In the genomic region with DNA sequence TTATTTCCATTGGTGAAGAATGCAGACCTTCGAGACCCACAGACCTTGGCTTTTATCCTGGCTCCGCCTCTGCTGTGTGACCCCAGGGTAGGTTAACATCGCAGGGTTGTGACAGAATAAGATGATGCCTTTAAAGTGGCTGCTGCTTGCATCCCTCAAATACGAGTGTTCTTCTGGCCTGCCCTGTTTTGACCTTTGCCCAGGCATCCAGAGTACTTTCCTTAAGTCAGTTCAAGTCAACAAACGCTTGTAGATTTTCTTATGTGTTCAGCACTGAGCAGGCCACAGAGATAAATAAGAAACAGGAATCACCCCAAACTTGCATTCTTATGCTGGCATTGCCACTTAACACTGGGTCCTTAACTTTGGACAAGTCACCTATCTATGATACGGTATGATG, we compare ENCODE assay signal across 32 cellular contexts. TPM values are rescaled to one million over a fixed set of nuclear protein-coding genes. Genes with fewer than 3 reads are reported as not detected.
"Had no signal": no experiment of that assay in that cellular context is flagged by ENCODE, and none has a peak within 500 bp of the region (broad histone marks: within the 10 kb centered on the region; RNA-seq: fewer than 3 reads in every experiment).

No MANE protein-coding gene starts in this region.

- H3K4me3 Mint-ChIP-seq: activated CD4-positive, alpha-beta memory T cell treated with anti-CD3 and anti-CD28 coated beads for 36 hours; activated CD4-positive, alpha-beta T cell treated with anti-CD3 and anti-CD28 coated beads for 36 hours; activated CD4-positive, alpha-beta T cell treated with anti-CD3 and anti-CD28 coated beads, Interleukin-2, amount 10 ng/mL, durations not matched to agents 24 days and 14 days; activated CD8-positive, alpha-beta memory T cell treated with anti-CD3 and anti-CD28 coated beads, Interleukin-2, amount 10 ng/mL, durations not matched to agents 7 days and 5 days; activated CD8-positive, alpha-beta T cell treated with anti-CD3 and anti-CD28 coated beads, Interleukin-2, amount 10 ng/mL, durations not matched to agents 7 days and 5 days; activated naive CD4-positive, alpha-beta T cell treated with anti-CD3 and anti-CD28 coated beads, Interleukin-2, amount 10 ng/mL, durations not matched to agents 7 days and 5 days; activated naive CD8-positive, alpha-beta T cell treated with anti-CD3 and anti-CD28 coated beads, Interleukin-2, amount 10 ng/mL, durations not matched to agents 7 days and 5 days; activated T-helper 1 cell treated with anti-CD3 and anti-CD28 coated beads, Interleukin-12 subunit alpha, Interleukin-12 subunit beta, Interleukin-2, Interleukin-4 antibody, amounts not matched to agents 30 ng/mL and 10 ng/mL and 1 ng/mL, durations not matched to agents 14 hours and 24 hours and 36 hours; brain; dendritic cell treated with granulocyte-macrophage colony-stimulating factor and Interleukin-4, amounts not matched to agents 40 ng/mL and 50 ng/mL, for 4 days; endodermal cell had no signal

- H3K4me1 ChIP-seq: ascending aorta, breast epithelium had no signal

- H3K27ac Mint-ChIP-seq: activated CD4-positive, alpha-beta memory T cell treated with anti-CD3 and anti-CD28 coated beads for 36 hours; activated CD4-positive, alpha-beta T cell treated with anti-CD3 and anti-CD28 coated beads for 36 hours; activated CD4-positive, alpha-beta T cell treated with anti-CD3 and anti-CD28 coated beads, Interleukin-2, amount 10 ng/mL, durations not matched to agents 24 days and 14 days; activated CD8-positive, alpha-beta memory T cell treated with anti-CD3 and anti-CD28 coated beads, Interleukin-2, amount 10 ng/mL, durations not matched to agents 7 days and 5 days; activated CD8-positive, alpha-beta T cell treated with anti-CD3 and anti-CD28 coated beads, Interleukin-2, amount 10 ng/mL, durations not matched to agents 7 days and 5 days; activated naive CD4-positive, alpha-beta T cell treated with anti-CD3 and anti-CD28 coated beads, Interleukin-2, amount 10 ng/mL, durations not matched to agents 7 days and 5 days; activated naive CD4-positive, alpha-beta T cell treated with anti-CD3 and anti-CD28 coated beads, Interleukin-2, amount 50 U/mL, for 72 hours; activated naive CD8-positive, alpha-beta T cell treated with anti-CD3 and anti-CD28 coated beads, Interleukin-2, amount 10 ng/mL, durations not matched to agents 7 days and 5 days; activated T-helper 1 cell treated with anti-CD3 and anti-CD28 coated beads, Interleukin-12 subunit alpha, Interleukin-12 subunit beta, Interleukin-2, Interleukin-4 antibody, amounts not matched to agents 30 ng/mL and 10 ng/mL and 1 ng/mL, durations not matched to agents 14 hours and 24 hours and 36 hours; dendritic cell treated with granulocyte-macrophage colony-stimulating factor and Interleukin-4, amounts not matched to agents 40 ng/mL and 50 ng/mL, for 4 days had no signal

- H3K27me3 Mint-ChIP-seq: activated CD4-positive, alpha-beta memory T cell treated with anti-CD3 and anti-CD28 coated beads for 36 hours; activated CD4-positive, alpha-beta T cell treated with anti-CD3 and anti-CD28 coated beads for 36 hours; activated CD4-positive, alpha-beta T cell treated with anti-CD3 and anti-CD28 coated beads, Interleukin-2, amount 10 ng/mL, durations not matched to agents 24 days and 14 days; activated CD8-positive, alpha-beta memory T cell treated with anti-CD3 and anti-CD28 coated beads, Interleukin-2, amount 10 ng/mL, durations not matched to agents 7 days and 5 days; activated naive CD4-positive, alpha-beta T cell treated with anti-CD3 and anti-CD28 coated beads, Interleukin-2, amount 10 ng/mL, durations not matched to agents 7 days and 5 days; activated naive CD8-positive, alpha-beta T cell treated with anti-CD3 and anti-CD28 coated beads, Interleukin-2, amount 10 ng/mL, durations not matched to agents 7 days and 5 days; brain; dendritic cell treated with granulocyte-macrophage colony-stimulating factor and Interleukin-4, amounts not matched to agents 40 ng/mL and 50 ng/mL, for 4 days had no signal

- H3K4me3 ChIP-seq: ascending aorta, breast epithelium, cardiac muscle cell, coronary artery, dorsolateral prefrontal cortex had no signal

- DNase-seq: activated CD4-positive, alpha-beta memory T cell treated with anti-CD3 and anti-CD28 coated beads for 36 hours; activated CD4-positive, alpha-beta T cell treated with anti-CD3 and anti-CD28 coated beads for 36 hours; activated CD4-positive, alpha-beta T cell treated with anti-CD3 and anti-CD28 coated beads, Interleukin-2, amount 10 ng/mL, durations not matched to agents 24 days and 14 days; activated CD4-positive, CD25-positive, alpha-beta regulatory T cell; activated CD4-positive, CD25-positive, alpha-beta regulatory T cell treated with anti-CD3 and anti-CD28 coated beads, Interleukin-2, amount 50 U/mL, for 72 hours; activated CD8-positive, alpha-beta memory T cell treated with anti-CD3 and anti-CD28 coated beads, Interleukin-2, amount 10 ng/mL, durations not matched to agents 7 days and 5 days; activated CD8-positive, alpha-beta memory T cell treated with anti-CD3 and anti-CD28 coated beads, Interleukin-2, amount 50 U/mL, for 4 hours; activated CD8-positive, alpha-beta T cell treated with anti-CD3 and anti-CD28 coated beads, Interleukin-2, amount 10 ng/mL, durations not matched to agents 7 days and 5 days; activated gamma-delta T cell; activated naive CD4-positive, alpha-beta T cell; activated naive CD4-positive, alpha-beta T cell treated with anti-CD3 and anti-CD28 coated beads, Interleukin-2, amount 10 ng/mL, durations not matched to agents 7 days and 5 days; activated naive CD8-positive, alpha-beta T cell treated with anti-CD3 and anti-CD28 coated beads, Interleukin-2, amount 10 ng/mL, durations not matched to agents 7 days and 5 days; activated T-cell treated with anti-CD3 and anti-CD28 coated beads, Interleukin-2, amount 50 U/mL, for 1 hour; activated T-cell treated with anti-CD3 and anti-CD28 coated beads, Interleukin-2, amount 50 U/mL, for 48 hours; central memory CD4-positive, alpha-beta T cell; cerebellar nuclear complex; dorsolateral prefrontal cortex; effector memory CD4-positive, alpha-beta T cell; endodermal cell; foreskin fibroblast; T1000 had no signal

- H3K27ac ChIP-seq: ascending aorta, breast epithelium, cardiac muscle cell, coronary artery had no signal

- H3K9me3 ChIP-seq: ascending aorta, breast epithelium had no signal

- H3K4me1 Mint-ChIP-seq: activated naive CD4-positive, alpha-beta T cell treated with anti-CD3 and anti-CD28 coated beads, Interleukin-2, amount 10 ng/mL, durations not matched to agents 7 days and 5 days; brain had no signal

- ATAC-seq: activated CD4-positive, alpha-beta T cell treated with anti-CD3 and anti-CD28 coated beads for 36 hours; activated CD8-positive, alpha-beta memory T cell treated with anti-CD3 and anti-CD28 coated beads, Interleukin-2, amount 10 ng/mL, durations not matched to agents 7 days and 5 days; activated CD8-positive, alpha-beta T cell treated with anti-CD3 and anti-CD28 coated beads, Interleukin-2, amount 10 ng/mL, durations not matched to agents 7 days and 5 days; activated naive CD4-positive, alpha-beta T cell treated with anti-CD3 and anti-CD28 coated beads, Interleukin-2, amount 50 U/mL, for 72 hours; esophagus mucosa had no signal

- H3K27me3 ChIP-seq: ascending aorta, breast epithelium, cardiac muscle cell, dorsolateral prefrontal cortex had no signal

- H3K36me3 ChIP-seq: breast epithelium had no signal

- FAIRE-seq: frontal cortex had no signal

RNA-seq across cellular contexts. Expression of gene GPR21, which starts 50.2 kb away (rescaled TPM):
- total RNA-seq: epithelial cell of proximal tubule had no signal
- polyA plus RNA-seq: cardiac muscle cell had no signal
